ENCODE assay signal across 8 cellular contexts in genomic region chr2:27086090-27086721, GRCh38. TPM values are rescaled to one million over a fixed set of nuclear protein-coding genes. Genes with fewer than 3 reads are reported as not detected.
DNase-seq lines count a peak whose midpoint lies in the region; ATAC-seq and TF ChIP-seq lines count a peak whose summit lies in the region.

No MANE protein-coding gene starts in this region.

- H3K27me3 Mint-ChIP-seq in activated T-cell treated with anti-CD3 and anti-CD28 coated beads, Interleukin-2, amount 50 U/mL, for 4 hours (ENCODE audit: low read depth): no peaks in the 10 kb centered on the region

- H3K36me3 Mint-ChIP-seq in activated T-cell treated with anti-CD3 and anti-CD28 coated beads, Interleukin-2, amount 50 U/mL, for 4 hours (ENCODE audit: insufficient read depth): no peaks in the 10 kb centered on the region

- H3K79me2 ChIP-seq in PC-9 (ENCODE audit: low read depth): no peaks in the 10 kb centered on the region

- H3K4me1 Mint-ChIP-seq in activated T-cell treated with anti-CD3 and anti-CD28 coated beads, Interleukin-2, amount 50 U/mL, for 4 hours (ENCODE audit: low read depth): peaks cover 16% of the 10 kb centered on the region

- H3K27ac ChIP-seq in PC-9 (no peak overlapping the region), muscle layer of duodenum (ENCODE audit: low read length) (peak overlapping the region; percentile 31)

- peaks cover 25% of the 10 kb centered on the region for H3K4me1 ChIP-seq in PC-9 (replicated peaks; ENCODE audit: insufficient read depth)
- peaks cover 15 to 55% of the 10 kb centered on the region in 2 donors for H3K4me1 ChIP-seq in muscle layer of duodenum (ENCODE audit: control insufficient read depth in 1 of 2, insufficient read depth in 2 of 2, low read length in 2 of 2)

- peak; percentile 76 for TF ChIP-seq CTCF in PC-9 (conservative IDR thresholded peaks at IDR 0.05)

- POLR2A ChIA-PET in PC-9 (lab: Charles Lee; ENCODE audit: unreplicated experiment): no interaction called here

- peak overlapping the region; percentile 87 for H3K4me2 ChIP-seq in PC-9

- H3F3A ChIP-seq in PC-9 (ENCODE audit: insufficient read depth, low read depth): peaks cover 9% of the 10 kb centered on the region; the same call in 1 of the 2 replicates

- H3K9me3 ChIP-seq in PC-9 (ENCODE audit: insufficient read depth, low read depth): no peaks in the 10 kb centered on the region
- no peaks in the 10 kb centered on the region for H3K9me3 ChIP-seq in muscle layer of duodenum (ENCODE audit: control insufficient read depth in 1 of 2, low read length in 2 of 2)

- CTCF ChIA-PET in PC-9 (lab: Charles Lee): interaction anchor here (0.5 to 1.5 kb wide), 3 partner anchors 11 to 197 kb away, joined by 4 to 27 read pairs (median 4); no protein-coding TSS in a partner anchor

- DNase-seq in DMS79 (lab: John Stamatoyannopoulos, UW) (peak; percentile 85), PC-9 (peak; percentile 79 to 97)
- DNase-seq in Jurkat, Clone E6-1 (ENCODE audit: low read depth, low spot score): peak; percentile 89
- peak; percentile 98 for DNase-seq in activated T-cell treated with anti-CD3 and anti-CD28 coated beads, Interleukin-2, amount 50 U/mL, for 4 hours
- DNase-seq in stimulated activated CD8-positive, alpha-beta memory T cell treated with anti-CD3 and anti-CD28 coated beads, Interleukin-7, amount 100 ng/mL, for 24 hours (ENCODE audit: low read depth): peak; percentile 94

- H3K4me3 Mint-ChIP-seq in activated T-cell treated with anti-CD3 and anti-CD28 coated beads, Interleukin-2, amount 50 U/mL, for 4 hours: peak overlapping the region; percentile 82

- no peaks in the 10 kb centered on the region for H3K9me3 Mint-ChIP-seq in activated T-cell treated with anti-CD3 and anti-CD28 coated beads, Interleukin-2, amount 50 U/mL, for 4 hours

- peak; percentile 75 for ATAC-seq in GM21717 (IDR thresholded peaks at IDR 0.05; ENCODE audit: unreplicated experiment)
- peak; percentile 95 to 96 for ATAC-seq in activated T-cell treated with anti-CD3 and anti-CD28 coated beads, Interleukin-2, amount 50 U/mL, for 4 hours
- ATAC-seq in esophagus mucosa: peak; percentile 88

- no TSS peak for BruUV-seq in PC-9 (replicated peaks; lab: Mats Ljungman, UMichigan)

- no peaks in the 10 kb centered on the region for H3K9me2 ChIP-seq in PC-9 (ENCODE audit: insufficient read depth)

- no peaks in the 10 kb centered on the region for H4K20me1 ChIP-seq in PC-9 (ENCODE audit: insufficient read depth)

- H3K36me3 ChIP-seq in PC-9 (ENCODE audit: low read depth) (no peaks in the 10 kb centered on the region), muscle layer of duodenum (ENCODE audit: control insufficient read depth in 1 of 2, insufficient read depth in 2 of 2, low read length in 2 of 2) (peaks cover 0 to 13% of the 10 kb centered on the region in 2 donors)

- intact Hi-C loops in PC-9 (cut with micrococcal nuclease; ENCODE audit: unreplicated experiment): loop anchor here (1.0 kb wide), 2 partner anchors 35 to 125 kb away; partner anchors contain the start of gene AGBL5

- H3K4me3 ChIP-seq in Jurkat, Clone E6-1 (ENCODE audit: low read length): peak overlapping the region; percentile 55
- peak overlapping the region; percentile 94 for H3K4me3 ChIP-seq in PC-9
- H3K4me3 ChIP-seq in muscle layer of duodenum (ENCODE audit: low read depth in 1 of 2, low read length in 2 of 2): peak overlapping the region; percentile 53 to 86

- H3K27me3 ChIP-seq in PC-9 (ENCODE audit: insufficient read depth, low read depth) (no peaks in the 10 kb centered on the region), muscle layer of duodenum (ENCODE audit: low read depth, low read length) (no peaks in the 10 kb centered on the region)

- peak overlapping the region; percentile 100 for H2AFZ ChIP-seq in PC-9

RNA-seq across cellular contexts. Expression of gene KHK, which starts 0.4 kb away (rescaled TPM):
- polyA plus RNA-seq in Jurkat, Clone E6-1 (2012; ENCODE audit: insufficient read depth, insufficient read length): 16.0 TPM
- total RNA-seq in PC-9 (2021) (4.4 and 10.4 TPM in 2 replicates), esophagus mucosa (3.5 TPM)
- total RNA-seq in activated T-cell treated with anti-CD3 and anti-CD28 coated beads, Interleukin-2, amount 50 U/mL, for 4 hours: 10 to 100 TPM in 1 of 3 donors, 1 to 10 TPM in 2; 5.2 to 10.7 (median 5.5) TPM

RNA-seq across cellular contexts. Expression of gene EMILIN1, which starts 7.8 kb away (rescaled TPM):
- polyA plus RNA-seq in Jurkat, Clone E6-1 (2012; ENCODE audit: insufficient read depth, insufficient read length): 1.4 TPM
- 0.83 and 1.6 TPM in 2 replicates for total RNA-seq in PC-9 (2021)
- total RNA-seq in activated T-cell treated with anti-CD3 and anti-CD28 coated beads, Interleukin-2, amount 50 U/mL, for 4 hours: 1 to 10 TPM in 2 of 3 donors, under 1 TPM in 1; 0.76 to 1.4 (median 1.3) TPM
- total RNA-seq in esophagus mucosa: 3.0 TPM

RNA-seq across cellular contexts. Expression of gene OST4, which starts 14.8 kb away (rescaled TPM):
- 389 TPM for polyA plus RNA-seq in Jurkat, Clone E6-1 (2012; ENCODE audit: insufficient read depth, insufficient read length)
- total RNA-seq in PC-9 (2021) (165 and 166 TPM in 2 replicates), esophagus mucosa (258 TPM)
- 100 to 1,000 TPM; 225 to 244 (median 229) TPM for total RNA-seq in activated T-cell treated with anti-CD3 and anti-CD28 coated beads, Interleukin-2, amount 50 U/mL, for 4 hours

RNA-seq across cellular contexts. Expression of gene CGREF1, which starts 32.7 kb away (rescaled TPM):
- 1.2 TPM for polyA plus RNA-seq in Jurkat, Clone E6-1 (2012; ENCODE audit: insufficient read depth, insufficient read length)
- total RNA-seq in PC-9 (2021) (0.37 TPM in 1 of 2 replicates, not detected in the other), esophagus mucosa (0.96 TPM)
- 1 to 10 TPM; 2.6 to 7.3 (median 2.7) TPM for total RNA-seq in activated T-cell treated with anti-CD3 and anti-CD28 coated beads, Interleukin-2, amount 50 U/mL, for 4 hours

RNA-seq across cellular contexts. Expression of gene AGBL5, which starts 34.7 kb away (rescaled TPM):
- polyA plus RNA-seq in Jurkat, Clone E6-1 (2012; ENCODE audit: insufficient read depth, insufficient read length): 42.4 TPM
- total RNA-seq in PC-9 (2021): 63.2 and 64.0 TPM in 2 replicates
- 10 to 100 TPM in 1 of 3 donors, 1 to 10 TPM in 2; 6.5 to 11.2 (median 9.2) TPM for total RNA-seq in activated T-cell treated with anti-CD3 and anti-CD28 coated beads, Interleukin-2, amount 50 U/mL, for 4 hours
- 14.1 TPM for total RNA-seq in esophagus mucosa
